In genomic region chr4:112057479-112057878, GRCh38 we compare ENCODE assay signal across 1 cellular context.
TF ChIP-seq lines count a peak whose summit lies in the region.

No MANE protein-coding gene starts in this region.

TF ChIP-seq in WTC11, 78 proteins besides CTCF, POLR2A, EP300 and RAD21 (continued from another document):
- TF ChIP-seq HMGXB4 (CRISPR knock-in tag; IDR thresholded peaks at IDR 0.05) (no peak), ZNF396 (CRISPR knock-in tag; IDR thresholded peaks at IDR 0.05; ENCODE audit: borderline replicate concordance) (no peak), ZNF671 (CRISPR knock-in tag; IDR thresholded peaks at IDR 0.05) (no peak), ETV6 (CRISPR knock-in tag; IDR thresholded peaks at IDR 0.05) (no peak), ZBTB43 (CRISPR knock-in tag; IDR thresholded peaks at IDR 0.05) (no peak), GRHL2 (CRISPR knock-in tag; IDR thresholded peaks at IDR 0.05; ENCODE audit: insufficient replicate concordance, severe bottlenecking) (no peak)
- TF ChIP-seq, protein P1, sequence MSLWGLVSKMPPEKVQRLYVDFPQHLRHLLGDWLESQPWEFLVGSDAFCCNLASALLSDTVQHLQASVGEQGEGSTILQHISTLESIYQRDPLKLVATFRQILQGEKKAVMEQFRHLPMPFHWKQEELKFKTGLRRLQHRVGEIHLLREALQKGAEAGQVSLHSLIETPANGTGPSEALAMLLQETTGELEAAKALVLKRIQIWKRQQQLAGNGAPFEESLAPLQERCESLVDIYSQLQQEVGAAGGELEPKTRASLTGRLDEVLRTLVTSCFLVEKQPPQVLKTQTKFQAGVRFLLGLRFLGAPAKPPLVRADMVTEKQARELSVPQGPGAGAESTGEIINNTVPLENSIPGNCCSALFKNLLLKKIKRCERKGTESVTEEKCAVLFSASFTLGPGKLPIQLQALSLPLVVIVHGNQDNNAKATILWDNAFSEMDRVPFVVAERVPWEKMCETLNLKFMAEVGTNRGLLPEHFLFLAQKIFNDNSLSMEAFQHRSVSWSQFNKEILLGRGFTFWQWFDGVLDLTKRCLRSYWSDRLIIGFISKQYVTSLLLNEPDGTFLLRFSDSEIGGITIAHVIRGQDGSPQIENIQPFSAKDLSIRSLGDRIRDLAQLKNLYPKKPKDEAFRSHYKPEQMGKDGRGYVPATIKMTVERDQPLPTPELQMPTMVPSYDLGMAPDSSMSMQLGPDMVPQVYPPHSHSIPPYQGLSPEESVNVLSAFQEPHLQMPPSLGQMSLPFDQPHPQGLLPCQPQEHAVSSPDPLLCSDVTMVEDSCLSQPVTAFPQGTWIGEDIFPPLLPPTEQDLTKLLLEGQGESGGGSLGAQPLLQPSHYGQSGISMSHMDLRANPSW (CRISPR knock-in tag; conservative IDR thresholded peaks at IDR 0.05; ENCODE audit: low read depth): no peak
- TF ChIP-seq, protein P2, sequence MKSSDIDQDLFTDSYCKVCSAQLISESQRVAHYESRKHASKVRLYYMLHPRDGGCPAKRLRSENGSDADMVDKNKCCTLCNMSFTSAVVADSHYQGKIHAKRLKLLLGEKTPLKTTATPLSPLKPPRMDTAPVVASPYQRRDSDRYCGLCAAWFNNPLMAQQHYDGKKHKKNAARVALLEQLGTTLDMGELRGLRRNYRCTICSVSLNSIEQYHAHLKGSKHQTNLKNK (CRISPR knock-in tag; IDR thresholded peaks at IDR 0.05): no peak
